ENCODE assay signal across 2 cellular contexts in genomic region chr11:116786360-116786759, GRCh38.
TF ChIP-seq lines count a peak whose summit lies in the region.

No MANE protein-coding gene starts in this region.

TF ChIP-seq in SK-N-SH, 30 proteins besides CTCF, POLR2A, EP300 and RAD21:
- TF ChIP-seq IRF3 (IDR thresholded peaks at IDR 0.05; ENCODE audit: low read depth, low read length) = no peak

TF ChIP-seq in SK-N-SH treated with all-trans-retinoic acid at 6 μM for 48 hours, 23 proteins besides CTCF, POLR2A, EP300 and RAD21:
- TF ChIP-seq CREB5 (CRISPR knock-in tag; IDR thresholded peaks at IDR 0.05; ENCODE audit: low read depth) (no peak), ZNF565 (CRISPR knock-in tag; conservative IDR thresholded peaks at IDR 0.05; ENCODE audit: low read depth) (no peak), PPARA (CRISPR knock-in tag; IDR thresholded peaks at IDR 0.05; ENCODE audit: borderline replicate concordance) (no peak), TSHZ2 (CRISPR knock-in tag; IDR thresholded peaks at IDR 0.05) (no peak)
TF ChIP-seq in SK-N-SH treated with all-trans-retinoic acid at 6 μM for 48 hours: peak in this region for 0.
